In genomic region chr2:60823694-60824305, GRCh38 we compare ENCODE assay signal across 34 cellular contexts.
"Had no signal": no experiment of that assay in that cellular context is flagged by ENCODE, and none has a peak within 500 bp of the region (broad histone marks: within the 10 kb centered on the region; RNA-seq: fewer than 3 reads in every experiment).

No MANE protein-coding gene starts in this region.

- H3K27me3 ChIP-seq: brain microvascular endothelial cell, dorsolateral prefrontal cortex, esophagus muscularis mucosa, foreskin keratinocyte, gastrocnemius medialis, heart left ventricle had no signal

- H3K4me1 Mint-ChIP-seq: endodermal cell had no signal

- H3K4me1 ChIP-seq: esophagus muscularis mucosa, foreskin keratinocyte, gastrocnemius medialis had no signal

- H3K36me3 ChIP-seq: brain microvascular endothelial cell, esophagus muscularis mucosa, gastrocnemius medialis, heart left ventricle, WERI-Rb-1 had no signal

- ATAC-seq: activated CD4-positive, CD25-positive, alpha-beta regulatory T cell treated with anti-CD3 and anti-CD28 coated beads, Interleukin-2, amount 50 U/mL, for 24 hours; activated CD8-positive, alpha-beta T cell treated with anti-CD3 and anti-CD28 coated beads for 36 hours; activated T-cell treated with anti-CD3 and anti-CD28 coated beads, Interleukin-2, amount 50 U/mL, for 4 hours; activated T-helper 17 cell treated with anti-CD3 and anti-CD28 coated beads, Interleukin-2, amount 50 U/mL, for 72 hours; foreskin keratinocyte; gastrocnemius medialis; heart left ventricle; T-helper 17 cell had no signal

- H3K27ac Mint-ChIP-seq: activated CD8-positive, alpha-beta T cell treated with anti-CD3 and anti-CD28 coated beads for 36 hours; activated naive CD4-positive, alpha-beta T cell treated with anti-CD3 and anti-CD28 coated beads, Interleukin-2, amount 50 U/mL, for 24 hours; activated naive CD8-positive, alpha-beta T cell treated with anti-CD3 and anti-CD28 coated beads, Interleukin-2, amount 10 ng/mL, durations not matched to agents 7 days and 5 days; activated T-helper 17 cell treated with anti-CD3 and anti-CD28 coated beads, Interleukin-2, amount 50 U/mL, for 72 hours; dendritic cell treated with granulocyte-macrophage colony-stimulating factor and Interleukin-4, amounts not matched to agents 40 ng/mL and 50 ng/mL, for 4 days; endodermal cell; T-helper 17 cell; T-helper 2 cell treated with Interferon-gamma antibody and Interleukin-4, amounts not matched to agents 5 μg/mL and 100 μg/mL, for 36 hours had no signal

- H3K4me3 Mint-ChIP-seq: activated B cell treated with CpG ODN at 0.5 μM for 24 hours; activated CD8-positive, alpha-beta T cell treated with anti-CD3 and anti-CD28 coated beads for 36 hours; activated naive CD4-positive, alpha-beta T cell treated with anti-CD3 and anti-CD28 coated beads, Interleukin-2, amount 50 U/mL, for 24 hours; activated naive CD8-positive, alpha-beta T cell treated with anti-CD3 and anti-CD28 coated beads, Interleukin-2, amount 10 ng/mL, durations not matched to agents 7 days and 5 days; activated T-cell treated with anti-CD3 and anti-CD28 coated beads, Interleukin-2, amount 50 U/mL, for 4 hours; activated T-helper 17 cell treated with anti-CD3 and anti-CD28 coated beads, Interleukin-2, amount 50 U/mL, for 72 hours; central memory CD8-positive, alpha-beta T cell; dendritic cell treated with granulocyte-macrophage colony-stimulating factor and Interleukin-4, amounts not matched to agents 40 ng/mL and 50 ng/mL, for 4 days; endodermal cell; T-helper 17 cell; T-helper 2 cell treated with Interferon-gamma antibody and Interleukin-4, amounts not matched to agents 5 μg/mL and 100 μg/mL, for 36 hours had no signal

- H3K4me3 ChIP-seq: coronary artery, dorsolateral prefrontal cortex, esophagus muscularis mucosa, gastrocnemius medialis, heart left ventricle had no signal

- FAIRE-seq: astrocyte, bronchial epithelial cell had no signal

- H3K27me3 Mint-ChIP-seq: activated B cell treated with CpG ODN at 0.5 μM for 24 hours; activated CD8-positive, alpha-beta T cell treated with anti-CD3 and anti-CD28 coated beads for 36 hours; activated naive CD4-positive, alpha-beta T cell treated with anti-CD3 and anti-CD28 coated beads, Interleukin-2, amount 50 U/mL, for 24 hours; activated naive CD8-positive, alpha-beta T cell treated with anti-CD3 and anti-CD28 coated beads, Interleukin-2, amount 10 ng/mL, durations not matched to agents 7 days and 5 days; activated T-helper 17 cell treated with anti-CD3 and anti-CD28 coated beads, Interleukin-2, amount 50 U/mL, for 72 hours; central memory CD8-positive, alpha-beta T cell; T-helper 17 cell had no signal

- H3K36me3 Mint-ChIP-seq: activated naive CD4-positive, alpha-beta T cell treated with anti-CD3 and anti-CD28 coated beads, Interleukin-2, amount 50 U/mL, for 24 hours had no signal

- DNase-seq: activated B cell treated with CpG ODN at 0.5 μM for 24 hours; activated CD4-positive, alpha-beta T cell treated with anti-CD3 and anti-CD28 coated beads for 48 hours; activated CD4-positive, alpha-beta T cell treated with anti-CD3 and anti-CD28 coated beads, Interleukin-2, amount 50 U/mL, for 1 hour; activated CD4-positive, alpha-beta T cell treated with anti-CD3 and anti-CD28 coated beads, Interleukin-2, amount 50 U/mL, for 48 hours; activated CD8-positive, alpha-beta memory T cell treated with anti-CD3 and anti-CD28 coated beads for 24 hours; activated CD8-positive, alpha-beta T cell treated with anti-CD3 and anti-CD28 coated beads for 36 hours; activated effector memory CD4-positive, alpha-beta T cell treated with Interleukin-2 at 50 U/mL for 16 hours; activated gamma-delta T cell treated with Interleukin-2 at 50 U/mL for 16 hours; activated naive CD4-positive, alpha-beta T cell treated with Interleukin-2 at 50 U/mL for 16 hours; activated naive CD8-positive, alpha-beta T cell treated with anti-CD3 and anti-CD28 coated beads, Interleukin-2, amount 10 ng/mL, durations not matched to agents 7 days and 5 days; activated T-cell treated with anti-CD3 and anti-CD28 coated beads, Interleukin-2, amount 50 U/mL, for 4 hours; anterior cingulate cortex; brain microvascular endothelial cell; dorsolateral prefrontal cortex; effector memory CD4-positive, alpha-beta T cell; endodermal cell; foreskin keratinocyte; gastrocnemius medialis; glutamatergic neuron; heart left ventricle; T-helper 1 cell; T-helper 17 cell; T1000; WERI-Rb-1 had no signal

- H3K9me3 ChIP-seq: esophagus muscularis mucosa, gastrocnemius medialis, heart left ventricle had no signal

- H3K27ac ChIP-seq: brain microvascular endothelial cell, coronary artery, dorsolateral prefrontal cortex, esophagus muscularis mucosa, foreskin keratinocyte, gastrocnemius medialis, heart left ventricle, WERI-Rb-1 had no signal

- H3K9me3 Mint-ChIP-seq: activated B cell treated with CpG ODN at 0.5 μM for 24 hours; activated CD8-positive, alpha-beta T cell treated with anti-CD3 and anti-CD28 coated beads for 36 hours; activated naive CD8-positive, alpha-beta T cell treated with anti-CD3 and anti-CD28 coated beads, Interleukin-2, amount 10 ng/mL, durations not matched to agents 7 days and 5 days; central memory CD8-positive, alpha-beta T cell; dendritic cell treated with granulocyte-macrophage colony-stimulating factor and Interleukin-4, amounts not matched to agents 40 ng/mL and 50 ng/mL, for 4 days; endodermal cell had no signal
